8 cellular contexts compared by ENCODE assay signal in the genomic region with DNA sequence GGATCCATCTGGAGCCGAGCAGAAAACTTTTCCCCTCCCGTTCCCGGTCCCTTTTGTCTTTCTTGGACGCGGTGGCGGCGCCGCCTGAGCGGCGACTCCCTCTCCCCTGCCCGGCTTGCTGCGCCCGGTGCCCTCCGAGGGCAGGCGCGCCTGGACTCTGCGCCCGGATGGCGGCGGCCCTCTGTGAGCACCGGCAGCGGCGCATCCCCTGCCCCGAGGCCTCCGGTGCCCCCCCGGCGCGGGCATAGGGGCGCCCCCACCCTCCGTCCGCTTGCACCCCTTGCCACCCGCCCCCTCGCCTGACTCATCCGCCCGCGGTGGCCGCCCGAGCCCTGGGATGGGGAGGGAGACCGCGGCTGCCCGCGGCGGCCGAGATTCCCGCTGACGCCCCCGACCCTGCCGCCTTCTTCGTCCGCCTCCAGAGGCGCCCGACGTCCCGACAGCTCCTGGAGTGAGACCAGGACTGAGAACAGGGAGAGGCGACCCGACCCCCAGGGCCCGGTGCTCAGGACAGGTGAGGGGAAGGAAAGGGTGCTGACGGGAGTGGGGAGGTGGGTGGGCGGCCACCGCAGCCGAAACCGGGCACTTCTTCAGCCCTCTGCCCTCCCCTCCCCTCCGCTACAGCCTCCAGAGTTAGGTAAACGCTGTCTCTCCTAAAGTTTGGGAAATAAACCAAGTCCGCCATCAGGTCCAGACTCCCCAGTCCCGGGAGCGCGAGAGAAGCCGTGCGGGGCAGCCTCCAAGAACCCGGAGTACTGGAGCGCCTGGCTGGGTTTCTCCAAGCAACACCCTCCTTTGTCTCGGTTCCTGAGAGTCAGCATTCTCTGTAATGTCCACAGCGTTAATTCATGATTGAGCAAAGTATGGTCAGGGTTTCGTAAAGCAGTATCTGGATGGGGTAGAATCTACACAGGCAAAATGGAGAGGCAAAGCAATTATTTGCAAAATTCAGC. TPM values are rescaled to one million over a fixed set of nuclear protein-coding genes. Genes with fewer than 3 reads are reported as not detected.
A peak's percentile ranks its signal among the peaks of the same experiment; 100 is the strongest.
DNase-seq lines count a peak whose midpoint lies in the region; ATAC-seq, FAIRE-seq and TF ChIP-seq lines count a peak whose summit lies in the region.

TSS of gene TMEM200A (plus strand) at position 7 of the 953 bp plus-strand sequence. CDS start 74,406 bp downstream, outside the sequence.

- DNase-seq in GM13976 (ENCODE audit: low spot score) (peak; percentile 54), endothelial cell of umbilical vein (ENCODE audit: low read depth, low spot score) (peak; percentile 9), midbrain (lab: John Stamatoyannopoulos, UW) (peak; percentile 32), COR-L47 (lab: John Stamatoyannopoulos, UW) (no peak), NCI-H1092 treated with DMSO at 0.1 percent for 48 hours (lab: John Stamatoyannopoulos, UW) (no peak)
- peak; percentile 61 for DNase-seq in activated CD4-positive, alpha-beta memory T cell treated with anti-CD3 and anti-CD28 coated beads for 36 hours

- no peaks in the 10 kb centered on the region for H4K20me1 ChIP-seq in endothelial cell of umbilical vein (replicated peaks; ENCODE audit: control insufficient read depth, extremely low read depth, insufficient read depth, low read length)

- peak within 1 kb of the TSS; percentile 44 for H3K9ac ChIP-seq in endothelial cell of umbilical vein (replicated peaks; ENCODE audit: extremely low read depth, insufficient read depth, low read length)

- H3K36me3 Mint-ChIP-seq in activated CD4-positive, alpha-beta memory T cell treated with anti-CD3 and anti-CD28 coated beads for 36 hours = no peaks in the 10 kb centered on the region
- no peaks in the 10 kb centered on the region for H3K36me3 Mint-ChIP-seq in stimulated activated naive CD8-positive, alpha-beta T cell treated with anti-CD3 and anti-CD28 coated beads, Interleukin-15, Interleukin-2, amounts not matched to agents 100 ng/mL and 50 ng/mL, for 24 hours (ENCODE audit: low read depth)

- H3K4me1 Mint-ChIP-seq in activated CD4-positive, alpha-beta memory T cell treated with anti-CD3 and anti-CD28 coated beads for 36 hours (ENCODE audit: low read depth) = peaks cover 19% of the 10 kb centered on the region
- H3K4me1 Mint-ChIP-seq in stimulated activated naive CD8-positive, alpha-beta T cell treated with anti-CD3 and anti-CD28 coated beads, Interleukin-15, Interleukin-2, amounts not matched to agents 100 ng/mL and 50 ng/mL, for 24 hours (ENCODE audit: low read depth) = peaks cover 19% of the 10 kb centered on the region

- ATAC-seq in HG03520 (IDR thresholded peaks at IDR 0.05; ENCODE audit: unreplicated experiment) = peak; percentile 20

- no peak within 1 kb of the TSS for H3K27ac ChIP-seq in endothelial cell of umbilical vein (ENCODE audit: insufficient read depth, low read depth, low read length)

- H3K4me3 Mint-ChIP-seq in activated CD4-positive, alpha-beta memory T cell treated with anti-CD3 and anti-CD28 coated beads for 36 hours = peak within 1 kb of the TSS; percentile 76
- peak within 1 kb of the TSS; percentile 74 for H3K4me3 Mint-ChIP-seq in stimulated activated naive CD8-positive, alpha-beta T cell treated with anti-CD3 and anti-CD28 coated beads, Interleukin-15, Interleukin-2, amounts not matched to agents 100 ng/mL and 50 ng/mL, for 24 hours

- CTCF ChIA-PET in activated CD4-positive, alpha-beta memory T cell treated with anti-CD3 and anti-CD28 coated beads for 36 hours (lab: Charles Lee) = interaction anchor here (0.5 to 3.3 kb wide), 13 partner anchors 10 to 393 kb away, joined by 3 to 27 read pairs (median 3); no protein-coding TSS in a partner anchor
- CTCF ChIA-PET in endothelial cell of umbilical vein (lab: Charles Lee) = interaction anchor here (0.6 to 5.9 kb wide), 30 partner anchors 21 to 493 kb away, joined by 3 to 161 read pairs (median 4); partner anchors contain the start of gene SMLR1

- POLR2A ChIA-PET in activated CD4-positive, alpha-beta memory T cell treated with anti-CD3 and anti-CD28 coated beads for 36 hours (lab: Charles Lee) = no interaction called here
- POLR2A ChIA-PET in endothelial cell of umbilical vein (lab: Charles Lee) = no interaction called here

- peaks cover 7% of the 10 kb centered on the region for H3K27me3 Mint-ChIP-seq in activated CD4-positive, alpha-beta memory T cell treated with anti-CD3 and anti-CD28 coated beads for 36 hours
- H3K27me3 Mint-ChIP-seq in stimulated activated naive CD8-positive, alpha-beta T cell treated with anti-CD3 and anti-CD28 coated beads, Interleukin-15, Interleukin-2, amounts not matched to agents 100 ng/mL and 50 ng/mL, for 24 hours = peaks cover 59% of the 10 kb centered on the region

- dilution Hi-C loops in endothelial cell of umbilical vein (cut with MboI; ENCODE audit: extremely low pct_ligation_motif_present, low sequenced_read_pairs) = no loop called here

- no peak for TF ChIP-seq POLR2A in endothelial cell of umbilical vein (IDR thresholded peaks at IDR 0.05; ENCODE audit: low read depth, low read length)

- H3K27me3 ChIP-seq in endothelial cell of umbilical vein (ENCODE audit: control insufficient read depth in 2 of 2, insufficient read depth in 2 of 2, low read length in 2 of 2) = peaks cover 22 to 34% of the 10 kb centered on the region in 2 experiments

- H2AFZ ChIP-seq in endothelial cell of umbilical vein (ENCODE audit: low read depth, low read length) = peak within 1 kb of the TSS; percentile 94

- intact Hi-C loops in activated CD4-positive, alpha-beta memory T cell treated with anti-CD3 and anti-CD28 coated beads for 36 hours (cut with micrococcal nuclease) = loop anchor here (5.0 kb wide), 2 partner anchors 146 to 229 kb away; no protein-coding TSS in a partner anchor
- intact Hi-C loops in endothelial cell of umbilical vein (cut with micrococcal nuclease) = loop anchor here (5.0 kb wide), 1 partner anchor 316 kb away; no protein-coding TSS in a partner anchor

- H3K9me3 Mint-ChIP-seq in activated CD4-positive, alpha-beta memory T cell treated with anti-CD3 and anti-CD28 coated beads for 36 hours = no peaks in the 10 kb centered on the region
- no peaks in the 10 kb centered on the region for H3K9me3 Mint-ChIP-seq in stimulated activated naive CD8-positive, alpha-beta T cell treated with anti-CD3 and anti-CD28 coated beads, Interleukin-15, Interleukin-2, amounts not matched to agents 100 ng/mL and 50 ng/mL, for 24 hours

- peak within 1 kb of the TSS; percentile 43 to 72 (median 66) for H3K4me3 ChIP-seq in endothelial cell of umbilical vein (replicated peaks in 1 of 3; ENCODE audit: insufficient read depth in 1 of 3, low read depth in 1 of 3, low read length in 3 of 3)

- peak within 1 kb of the TSS; percentile 86 for H3K4me2 ChIP-seq in endothelial cell of umbilical vein (ENCODE audit: insufficient read depth, low read length)

- H3K36me3 ChIP-seq in endothelial cell of umbilical vein (ENCODE audit: control insufficient read depth in 2 of 2, extremely low read depth in 1 of 2, insufficient read depth in 2 of 2, low read length in 2 of 2) = no peaks in the 10 kb centered on the region

- TSS peak; percentile 21 for BruUV-seq in endothelial cell of umbilical vein (replicated peaks; lab: Mats Ljungman, UMichigan)

- H3K9me1 ChIP-seq in endothelial cell of umbilical vein (replicated peaks; ENCODE audit: control insufficient read depth, extremely low read depth, insufficient read depth, low read length) = no peaks in the 10 kb centered on the region

- TF ChIP-seq CTCF in GM13976 (IDR thresholded peaks at IDR 0.05; ENCODE audit: borderline replicate concordance, control extremely low read depth, extremely low read depth, insufficient read depth, missing control alignments) = no peak
- peak in 1 of 2 donors; percentile 24 for TF ChIP-seq CTCF in endothelial cell of umbilical vein (IDR thresholded peaks at IDR 0.05; ENCODE audit: extremely low read depth in 1 of 2, insufficient read depth in 1 of 2, low read depth in 1 of 2, low read length in 2 of 2)

- in situ Hi-C loops in GM13976 (cut with MboI; ENCODE audit: low sequenced_read_pairs, unreplicated experiment) = no loop called here

- H3K9me3 ChIP-seq in endothelial cell of umbilical vein (replicated peaks; ENCODE audit: control insufficient read depth, insufficient read depth, low read length) = no peaks in the 10 kb centered on the region

- no peak within 1 kb of the TSS for H3K27ac Mint-ChIP-seq in activated CD4-positive, alpha-beta memory T cell treated with anti-CD3 and anti-CD28 coated beads for 36 hours
- H3K27ac Mint-ChIP-seq in stimulated activated naive CD8-positive, alpha-beta T cell treated with anti-CD3 and anti-CD28 coated beads, Interleukin-15, Interleukin-2, amounts not matched to agents 100 ng/mL and 50 ng/mL, for 24 hours = no peak within 1 kb of the TSS

- peaks cover 6% of the 10 kb centered on the region for H3K4me1 ChIP-seq in endothelial cell of umbilical vein (ENCODE audit: control insufficient read depth, extremely low read depth, insufficient read depth, low read length)

- H3K79me2 ChIP-seq in endothelial cell of umbilical vein (ENCODE audit: control insufficient read depth, insufficient read depth, low read length) = no peaks in the 10 kb centered on the region

- no peak for FAIRE-seq in endothelial cell of umbilical vein (lab: Jason Lieb, UNC)

TF ChIP-seq in endothelial cell of umbilical vein, 7 proteins besides CTCF, POLR2A, EP300 and RAD21:
- TF ChIP-seq EZH2 (IDR thresholded peaks at IDR 0.05; ENCODE audit: borderline replicate concordance, low read depth, low read length, severe bottlenecking) = peak; percentile 55
- no peak for TF ChIP-seq GATA2 (IDR thresholded peaks at IDR 0.05; ENCODE audit: insufficient read depth, insufficient read length, low read depth, low read length)

RNA-seq across cellular contexts. Expression of gene TMEM200A, which starts in this region (rescaled TPM):
- under 1 TPM; 0.34 to 0.78 TPM for total RNA-seq in activated CD4-positive, alpha-beta memory T cell treated with anti-CD3 and anti-CD28 coated beads for 36 hours
- 0.74 and 0.75 TPM in 2 replicates for total RNA-seq in endothelial cell of umbilical vein
- 0.51 and 0.58 TPM in 2 replicates for polyA plus RNA-seq in endothelial cell of umbilical vein
- 0.73 and 0.76 TPM in 2 replicates for polyA plus RNA-seq in endothelial cell of umbilical vein (2011; cell fraction: cytosol; rRNA removed)
- polyA plus RNA-seq in endothelial cell of umbilical vein (2011; cell fraction: nucleus; rRNA removed) = 0.34 and 0.78 TPM in 2 replicates
- 1.8 and 10.8 TPM in 2 replicates for polyA plus RNA-seq in endothelial cell of umbilical vein (2012)
- 1.0 and 1.5 TPM in 2 replicates for polyA minus RNA-seq in endothelial cell of umbilical vein
- polyA minus RNA-seq in endothelial cell of umbilical vein (2011; cell fraction: cytosol; rRNA and poly(A)+ RNA removed) = not detected
- 0.82 and 0.87 TPM in 2 replicates for polyA minus RNA-seq in endothelial cell of umbilical vein (2011; cell fraction: nucleus; rRNA and poly(A)+ RNA removed)

Comparison
In these comparisons a context has a peak if more than half of its experiments do, and no peak if none do; other contexts are left out.
1. Peak in DNase-seq in activated CD4-positive, alpha-beta memory T cell treated with anti-CD3 and anti-CD28 coated beads for 36 hours; RNA of the gene not detected or under 1 TPM.
2. DNase-seq: peak in GM13976 (single experiment), endothelial cell of umbilical vein (single experiment) and midbrain (single experiment); none in COR-L47 (single experiment) and NCI-H1092 treated with DMSO at 0.1 percent for 48 hours (single experiment).